ENCODE assay signal across 23 cellular contexts in genomic region chr20:52954849-52955248, GRCh38. TPM values are rescaled to one million over a fixed set of nuclear protein-coding genes. Genes with fewer than 3 reads are reported as not detected.
DNase-seq lines count a peak whose midpoint lies in the region; ATAC-seq, FAIRE-seq and TF ChIP-seq lines count a peak whose summit lies in the region.
"Had no signal": no experiment of that assay in that cellular context is flagged by ENCODE, and none has a peak within 500 bp of the region (broad histone marks: within the 10 kb centered on the region; RNA-seq: fewer than 3 reads in every experiment).

No MANE protein-coding gene starts in this region.

- CTCF ChIA-PET in HepG2 (lab: Yijun Ruan, JAX; ENCODE audit: low intra/inter-chr PET ratio, low total read pairs): no interaction called here

- in situ Hi-C loops in HepG2 (cut with HindIII; ENCODE audit: extremely low pct_ligation_motif_present, low pct_unique_long_range_greater_than_20kb): no loop called here

- H4K20me1 ChIP-seq in HepG2 (ENCODE audit: insufficient read depth, low read length): no peaks in the 10 kb centered on the region
- H4K20me1 ChIP-seq: BLaER1 treated with 17β-estradiol and CSF1 and Interleukin-3, amounts not matched to agents 10 nM and 100 nM had no signal

- H3K9me3 ChIP-seq in HepG2 (ENCODE audit: low read length) (no peaks in the 10 kb centered on the region), right lobe of liver (no peaks in the 10 kb centered on the region), mesenchymal stem cell (ENCODE audit: control insufficient read depth, low read length) (no peaks in the 10 kb centered on the region)
- H3K9me3 ChIP-seq: A549; BLaER1 treated with 17β-estradiol and CSF1 and Interleukin-3, amounts not matched to agents 10 nM and 100 nM; Caco-2 had no signal

- H3K4me2 ChIP-seq in HepG2 (ENCODE audit: low read depth, low read length) (no peak overlapping the region), mesenchymal stem cell (ENCODE audit: low read length, poor library complexity, severe bottlenecking) (no peak overlapping the region)
- H3K4me2 ChIP-seq: A549; BLaER1 treated with 17β-estradiol and CSF1 and Interleukin-3, amounts not matched to agents 10 nM and 100 nM had no signal

- no peaks in the 10 kb centered on the region for H3K4me1 ChIP-seq in HepG2 (ENCODE audit: insufficient read depth, low read length)
- no peaks in the 10 kb centered on the region for H3K4me1 ChIP-seq in right lobe of liver
- H3K4me1 ChIP-seq in mesenchymal stem cell (ENCODE audit: control insufficient read depth, insufficient read depth, low read depth, low read length): no peaks in the 10 kb centered on the region
- H3K4me1 ChIP-seq: A549; BLaER1 treated with 17β-estradiol and CSF1 and Interleukin-3, amounts not matched to agents 10 nM and 100 nM; Caco-2 had no signal

- no peak for TF ChIP-seq POLR2A in HepG2 (IDR thresholded peaks at IDR 0.05; ENCODE audit: insufficient read depth in 1 of 2, low read depth in 2 of 2, low read length in 2 of 2)
- TF ChIP-seq POLR2A in right lobe of liver (IDR thresholded peaks at IDR 0.05): no peak

- no peaks in the 10 kb centered on the region for H3K79me1 ChIP-seq in mesenchymal stem cell (replicated peaks; ENCODE audit: low read length, poor library complexity, severe bottlenecking)

- H3K36me3 ChIP-seq in HepG2 (replicated peaks in 1 of 2; ENCODE audit: control insufficient read depth in 1 of 2, insufficient read depth in 2 of 2, low read length in 2 of 2) (no peaks in the 10 kb centered on the region), right lobe of liver (no peaks in the 10 kb centered on the region), mesenchymal stem cell (ENCODE audit: control insufficient read depth in 1 of 2, insufficient read depth in 2 of 2, low read depth in 1 of 2, low read length in 2 of 2) (no peaks in the 10 kb centered on the region)
- H3K36me3 ChIP-seq: BLaER1 treated with 17β-estradiol and CSF1 and Interleukin-3, amounts not matched to agents 10 nM and 100 nM had no signal

- H2AFZ ChIP-seq in HepG2 (ENCODE audit: low read length): no peak overlapping the region
- no peak overlapping the region for H2AFZ ChIP-seq in mesenchymal stem cell (ENCODE audit: low read depth, low read length)

- no peak overlapping the region for H3K9ac ChIP-seq in HepG2 (ENCODE audit: insufficient read depth, low read depth, low read length)
- H3K9ac ChIP-seq in mesenchymal stem cell (ENCODE audit: low read length): no peak overlapping the region
- H3K9ac ChIP-seq: BLaER1 treated with 17β-estradiol and CSF1 and Interleukin-3, amounts not matched to agents 10 nM and 100 nM had no signal

- no peak for TF ChIP-seq EP300 in HepG2 (IDR thresholded peaks at IDR 0.05; ENCODE audit: low read depth in 2 of 2, low read length in 2 of 2)
- TF ChIP-seq EP300 in HepG2 (CRISPR knock-in tag; IDR thresholded peaks at IDR 0.05; ENCODE audit: borderline replicate concordance): no peak

- H3K18ac ChIP-seq in mesenchymal stem cell (ENCODE audit: low read depth in 1 of 2, low read length in 2 of 2): peak overlapping the region in 1 of 2 experiments; percentile 67

- no peak overlapping the region for H2BK15ac ChIP-seq in mesenchymal stem cell (ENCODE audit: low read depth, poor library complexity, severe bottlenecking)

- BruUV-seq in HepG2 (replicated peaks; lab: Mats Ljungman, UMichigan): no TSS peak

- no peak overlapping the region for H2BK120ac ChIP-seq in mesenchymal stem cell (ENCODE audit: low read depth, low read length)

- H3K27ac ChIP-seq in HepG2 (ENCODE audit: extremely low read length, insufficient read depth, low read length) (no peak overlapping the region), right lobe of liver (no peak overlapping the region), mesenchymal stem cell (ENCODE audit: low read length, poor library complexity, severe bottlenecking) (no peak overlapping the region)
- H3K27ac ChIP-seq: 22Rv1; A549; BLaER1 treated with 17β-estradiol and CSF1 and Interleukin-3, amounts not matched to agents 10 nM and 100 nM; C4-2B had no signal

- peak; percentile 28 for DNase-seq in NCI-H2196 (lab: John Stamatoyannopoulos, UW; ENCODE audit: unreplicated experiment)
- no peak for DNase-seq in NCI-H2196 treated with DMSO at 0.1 percent for 48 hours (lab: John Stamatoyannopoulos, UW; ENCODE audit: unreplicated experiment)
- no peak for DNase-seq in HepG2 (ENCODE audit: low spot score)
- DNase-seq in right lobe of liver: no peak
- no peak for DNase-seq in mesenchymal stem cell
- DNase-seq in amniotic stem cell (lab: John Stamatoyannopoulos, UW): no peak
- DNase-seq: AML-193; Caco-2; Calu3; CD4-positive, alpha-beta T cell; CD8-positive, alpha-beta T cell; DMS79 treated with DMSO at 0.1 percent for 48 hours; GF-D8 had no signal

- TF ChIP-seq CTCF in HepG2 (CRISPR knock-in tag; IDR thresholded peaks at IDR 0.05): no peak
- no peak for TF ChIP-seq CTCF in right lobe of liver (IDR thresholded peaks at IDR 0.05)

- ATAC-seq in HepG2 (no peak), right lobe of liver (no peak)
- ATAC-seq: A549; CD8-positive, alpha-beta T cell had no signal

- H3K23ac ChIP-seq in mesenchymal stem cell (ENCODE audit: low read length in 2 of 2): no peak overlapping the region

- POLR2A ChIA-PET in HepG2 (lab: Yijun Ruan, JAX): no interaction called here

- H3K4me3 ChIP-seq in HepG2 (replicated peaks in 1 of 3; ENCODE audit: insufficient read depth in 1 of 3, low read depth in 2 of 3, low read length in 3 of 3) (no peak overlapping the region), right lobe of liver (no peak overlapping the region), mesenchymal stem cell (ENCODE audit: insufficient read depth in 1 of 2, low read depth in 1 of 2, low read length in 2 of 2) (no peak overlapping the region)
- H3K4me3 ChIP-seq: A549; BLaER1 treated with 17β-estradiol and CSF1 and Interleukin-3, amounts not matched to agents 10 nM and 100 nM had no signal

- no peak overlapping the region for H3K4ac ChIP-seq in mesenchymal stem cell (ENCODE audit: low read depth in 1 of 2, low read length in 2 of 2)

- FAIRE-seq in HepG2 (lab: Jason Lieb, UNC): no peak
- FAIRE-seq: A549, D721Med, G401.6, GM12892, GM18507 had no signal

- WGBS in HepG2 (ENCODE audit: low lambda C conversion rate): 12% methylated on average over 6 of the region's 6 CpGs
- 75% methylated on average over 6 of the region's 6 CpGs for WGBS in right lobe of liver (ENCODE audit: insufficient coverage, low coverage, low lambda C conversion rate, missing lambda C conversion rate)
- WGBS in mesenchymal stem cell: 91% methylated on average over 3 of the region's 6 CpGs

- no peak overlapping the region for H2AK5ac ChIP-seq in mesenchymal stem cell (ENCODE audit: low read length, severe bottlenecking)

- H3K79me2 ChIP-seq in HepG2 (ENCODE audit: insufficient read depth, low read length): no peaks in the 10 kb centered on the region

- intact Hi-C loops in HepG2 (cut with micrococcal nuclease; ENCODE audit: unreplicated experiment) (no loop called here), right lobe of liver (cut with DNase I) (no loop called here)

- no peak overlapping the region for H4K8ac ChIP-seq in mesenchymal stem cell (ENCODE audit: low read length)

- H2BK12ac ChIP-seq in mesenchymal stem cell (ENCODE audit: low read length in 2 of 2): peak overlapping the region; percentile 2 to 91

- H2BK5ac ChIP-seq in mesenchymal stem cell (ENCODE audit: low read depth, low read length, poor library complexity, severe bottlenecking): no peak overlapping the region

- TF ChIP-seq RAD21 in HepG2 (CRISPR knock-in tag; IDR thresholded peaks at IDR 0.05): no peak

- H3K27me3 ChIP-seq in HepG2 (ENCODE audit: control insufficient read depth in 1 of 2, insufficient read depth in 2 of 2, low read length in 2 of 2) (no peaks in the 10 kb centered on the region), right lobe of liver (no peaks in the 10 kb centered on the region), mesenchymal stem cell (ENCODE audit: control insufficient read depth in 1 of 2, insufficient read depth in 1 of 2, low read length in 2 of 2) (no peaks in the 10 kb centered on the region)
- H3K27me3 ChIP-seq: BLaER1 treated with 17β-estradiol and CSF1 and Interleukin-3, amounts not matched to agents 10 nM and 100 nM had no signal

- H4K91ac ChIP-seq in mesenchymal stem cell (ENCODE audit: low read length): peak overlapping the region; percentile 36

- no peak overlapping the region for H3K14ac ChIP-seq in mesenchymal stem cell (ENCODE audit: low read length in 2 of 2)

RNA-seq across cellular contexts. Expression of gene TSHZ2, which starts 17.3 kb away (rescaled TPM):
- total RNA-seq in HepG2 (2016; rRNA removed; fragmentation: Illumina TruSeq; extraction: Trizol) (not detected in 2 replicates), right lobe of liver (10 to 100 TPM; 14.2 to 28.1 (median 21.0) TPM)
- under 0.01 TPM in 1 of 2 replicates, not detected in the other for total RNA-seq in HepG2 (2016; cell fraction: cytosol; rRNA removed; fragmentation: Illumina TruSeq; extraction: Trizol; ENCODE audit: low read depth)
- not detected in 2 replicates for total RNA-seq in HepG2 (2016; cell fraction: insoluble cytoplasmic fraction; rRNA removed; fragmentation: Illumina TruSeq; extraction: Trizol)
- total RNA-seq in HepG2 (2016; cell fraction: membrane; rRNA removed; fragmentation: Illumina TruSeq; extraction: Trizol): not detected in 2 replicates
- not detected in 2 replicates for total RNA-seq in HepG2 (2016; cell fraction: nucleus; rRNA removed; fragmentation: Illumina TruSeq; extraction: Trizol)
- 0.01 and 0.13 TPM in 2 replicates for polyA plus RNA-seq in HepG2 (2011; rRNA removed)
- polyA plus RNA-seq in HepG2 (2011; cell fraction: cytosol; rRNA removed): 0.01 and 0.13 TPM in 2 replicates
- polyA plus RNA-seq in HepG2 (2011; cell fraction: nucleus; rRNA removed): 0.13 and 0.55 TPM in 2 replicates
- polyA plus RNA-seq in HepG2 (2012): 0.21 and 0.42 TPM in 2 replicates
- polyA plus RNA-seq in HepG2 (2016; cell fraction: cytosol; fragmentation: Illumina TruSeq; extraction: Trizol; ENCODE audit: low read depth): not detected in 2 replicates
- 0.08 TPM in 1 of 2 replicates, not detected in the other for polyA plus RNA-seq in HepG2 (2016; cell fraction: insoluble cytoplasmic fraction; fragmentation: Illumina TruSeq; extraction: Trizol; ENCODE audit: low read depth)
- not detected in 2 replicates for polyA plus RNA-seq in HepG2 (2016; cell fraction: membrane; fragmentation: Illumina TruSeq; extraction: Trizol; ENCODE audit: low read depth)
- polyA plus RNA-seq in HepG2 (2016; cell fraction: nucleus; fragmentation: Illumina TruSeq; extraction: Trizol; ENCODE audit: insufficient read depth, low read depth): not detected in 2 replicates
- polyA minus RNA-seq in HepG2 (2011; rRNA and poly(A)+ RNA removed; ENCODE audit: low replicate concordance): 0.32 and 3.2 TPM in 2 replicates
- 0.18 and 0.30 TPM in 2 replicates for polyA minus RNA-seq in HepG2 (2011; cell fraction: cytosol; rRNA and poly(A)+ RNA removed)
- polyA minus RNA-seq in HepG2 (2011; cell fraction: nucleus; rRNA and poly(A)+ RNA removed): 0.52 and 1.7 TPM in 2 replicates
- 17.1 TPM for polyA plus RNA-seq in mesenchymal stem cell (2013, experiment 1 of 2)
- 16.5 TPM for polyA plus RNA-seq in mesenchymal stem cell (2013, experiment 2 of 2)
- total RNA-seq: A172, Calu3 had no signal
- polyA plus RNA-seq: A549, BJ had no signal

Comparison
In these comparisons a context has a peak if more than half of its experiments do, and no peak if none do; other contexts are left out.
1. RNA of gene TSHZ2, which starts 17.3 kb away (total RNA-seq): 14.2 to 28.1 TPM in right lobe of liver; under 0.01 TPM in HepG2; every median in the first group is over 10 times any median in the second.